In the genomic region with DNA sequence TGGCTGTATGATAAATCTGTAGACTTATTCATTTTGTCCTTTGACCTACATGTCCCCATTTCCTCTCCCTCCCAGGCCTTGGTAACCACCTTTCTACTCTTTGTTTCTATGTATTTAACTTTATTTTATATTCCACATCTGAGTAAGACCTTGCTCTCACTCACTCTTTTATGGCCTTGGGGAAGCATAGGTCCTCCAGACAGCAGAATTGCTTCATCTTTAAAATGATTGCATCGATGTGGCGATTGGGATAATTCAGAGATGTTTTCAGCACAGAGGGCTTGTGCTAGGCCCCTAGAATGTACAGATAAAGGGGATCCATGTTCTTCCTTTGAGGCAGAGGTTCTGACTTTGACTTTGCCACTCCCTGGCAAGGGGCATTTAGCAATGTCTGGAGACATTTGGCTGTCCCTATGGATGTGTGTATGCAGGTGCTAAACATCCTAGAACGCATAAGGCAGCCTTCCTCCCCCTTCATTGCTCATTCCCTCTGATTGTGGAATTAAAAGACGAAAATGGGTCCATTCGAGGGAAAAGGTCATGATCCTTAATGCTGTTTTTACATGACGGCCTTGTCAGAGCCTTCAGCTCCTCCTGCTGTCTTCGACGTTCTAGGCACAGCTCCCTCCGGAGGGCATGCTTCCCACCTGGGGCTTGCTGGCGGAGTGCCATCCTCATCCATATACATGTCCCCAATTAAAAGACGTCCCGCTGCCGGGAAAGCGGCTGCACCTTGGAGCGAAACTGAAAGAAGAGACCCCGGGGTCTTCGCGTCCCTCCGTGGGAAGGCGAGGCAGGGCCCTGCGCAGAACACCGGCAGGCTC, we compare ENCODE assay signal across 8 cellular contexts. TPM values are rescaled to one million over a fixed set of nuclear protein-coding genes. Genes with fewer than 3 reads are reported as not detected.
DNase-seq lines count a peak whose midpoint lies in the region; ATAC-seq and TF ChIP-seq lines count a peak whose summit lies in the region.

No MANE protein-coding gene starts in this region.

- H4K20me1 ChIP-seq in PC-9 (ENCODE audit: insufficient read depth) = peaks cover 7% of the 10 kb centered on the region; the same call in 1 of the 2 replicates

- H3K9me3 ChIP-seq in PC-9 (ENCODE audit: insufficient read depth, low read depth) (no peaks in the 10 kb centered on the region), sigmoid colon (no peaks in the 10 kb centered on the region)

- peaks cover 23% of the 10 kb centered on the region for H3F3A ChIP-seq in PC-9 (ENCODE audit: insufficient read depth, low read depth)

- H3K9me2 ChIP-seq in PC-9 (ENCODE audit: insufficient read depth) = no peaks in the 10 kb centered on the region

- no peak for TF ChIP-seq POLR2A in sigmoid colon (IDR thresholded peaks at IDR 0.05)

- TF ChIP-seq CTCF in PC-9 (conservative IDR thresholded peaks at IDR 0.05) (no peak), sigmoid colon (IDR thresholded peaks at IDR 0.05) (no peak), GM20000 (IDR thresholded peaks at IDR 0.05; ENCODE audit: extremely low read depth, missing control alignments) (no peak)

- TSS peak; percentile 83 for BruUV-seq in PC-9 (replicated peaks; lab: Mats Ljungman, UMichigan)

- H3K27ac ChIP-seq in PC-9 = peak overlapping the region; percentile 95
- peak overlapping the region in 3 of 4 donors; percentile 9 to 68 (median 61) for H3K27ac ChIP-seq in sigmoid colon

- CTCF ChIA-PET in PC-9 (lab: Charles Lee) = interaction anchor here (0.7 to 1.3 kb wide), 3 partner anchors 15 to 67 kb away, joined by 3 to 5 read pairs (median 5); no protein-coding TSS in a partner anchor

- POLR2A ChIA-PET in PC-9 (lab: Charles Lee; ENCODE audit: unreplicated experiment) = interaction anchor here (0.7 to 0.9 kb wide), 2 partner anchors 24 to 607 kb away, joined by 3 to 5 read pairs; no protein-coding TSS in a partner anchor

- ATAC-seq in GM18868 (IDR thresholded peaks at IDR 0.05; ENCODE audit: unreplicated experiment) = no peak

- DNase-seq in H7 (peak; percentile 56), PC-9 (peak in 1 of 2 experiments; percentile 85), fibroblast of the conjunctiva (ENCODE audit: low read depth) (peak; percentile 33), sigmoid colon (no peak), GM20000 (ENCODE audit: low spot score) (no peak), COLO829 (ENCODE audit: low spot score) (no peak), NCI-H187 treated with DMSO at 0.1 percent for 48 hours (lab: John Stamatoyannopoulos, UW) (no peak)

- H3K4me1 ChIP-seq in PC-9 (replicated peaks; ENCODE audit: insufficient read depth) = peaks cover 41% of the 10 kb centered on the region
- H3K4me1 ChIP-seq in sigmoid colon = peaks cover 0 to 18% (median 7%) of the 10 kb centered on the region in 4 donors

- peaks cover 38% of the 10 kb centered on the region for H3K79me2 ChIP-seq in PC-9 (ENCODE audit: low read depth)

- no peaks in the 10 kb centered on the region for H3K36me3 ChIP-seq in H7 (replicated peaks; ENCODE audit: control insufficient read depth, insufficient read depth, low read length)
- no peaks in the 10 kb centered on the region for H3K36me3 ChIP-seq in PC-9 (ENCODE audit: low read depth)
- H3K36me3 ChIP-seq in sigmoid colon = no peaks in the 10 kb centered on the region

- WGBS in sigmoid colon, 2 donors = 6 to 29% methylated on average over 22 of the region's 22 CpGs

- intact Hi-C loops in PC-9 (cut with micrococcal nuclease; ENCODE audit: unreplicated experiment) (loop anchor here (1.0 to 10.0 kb wide), 6 partner anchors 15 to 257 kb away; a partner anchor contains a TSS), sigmoid colon (cut with DNase I) (no loop called here)

- peak overlapping the region; percentile 99 for H3K4me2 ChIP-seq in PC-9

- peaks cover 44% of the 10 kb centered on the region for H3K27me3 ChIP-seq in H7 (ENCODE audit: control insufficient read depth, insufficient read depth, low read length)
- no peaks in the 10 kb centered on the region for H3K27me3 ChIP-seq in PC-9 (ENCODE audit: insufficient read depth, low read depth)
- H3K27me3 ChIP-seq in sigmoid colon = no peaks in the 10 kb centered on the region

- TF ChIP-seq EP300 in sigmoid colon (IDR thresholded peaks at IDR 0.05) = no peak

- H3K4me3 ChIP-seq in H7 (ENCODE audit: insufficient read depth, low read depth, low read length) = peak overlapping the region; percentile 52
- peak overlapping the region; percentile 65 for H3K4me3 ChIP-seq in PC-9
- peak overlapping the region; percentile 39 to 63 (median 59) for H3K4me3 ChIP-seq in sigmoid colon

- H2AFZ ChIP-seq in PC-9 = peak overlapping the region; percentile 82

RNA-seq across cellular contexts. Expression of a gene that starts 1.1 kb away (rescaled TPM):
- total RNA-seq in H7 (2014; rRNA removed; shearing (Covaris generic)) = 0.85 and 6.2 TPM in 2 replicates
- total RNA-seq in PC-9 (2021) (14.1 and 20.9 TPM in 2 replicates), sigmoid colon (under 1 TPM in 3 of 4 donors, not detected in 1; 0.28 to 0.71 (median 0.66) TPM)
- polyA plus RNA-seq in sigmoid colon = 1 to 10 TPM; 2.4 to 7.7 (median 2.8) TPM

Comparison
In these comparisons a context has a peak if more than half of its experiments do, and no peak if none do; other contexts are left out.
1. DNase-seq: peak in H7 (single experiment) and fibroblast of the conjunctiva (single experiment); none in sigmoid colon (single experiment), GM20000 (single experiment), COLO829 (single experiment) and NCI-H187 treated with DMSO at 0.1 percent for 48 hours (single experiment).
2. Peak in every context shown above with its lines, with median percentiles within 50 percentile points of each other: H3K4me3 ChIP-seq.